14 cellular contexts compared by ENCODE assay signal in genomic region chr7:44287488-44288380, GRCh38. TPM values are rescaled to one million over a fixed set of nuclear protein-coding genes. Genes with fewer than 3 reads are reported as not detected.
A peak's percentile ranks its signal among the peaks of the same experiment; 100 is the strongest.
DNase-seq lines count a peak whose midpoint lies in the region; ATAC-seq and TF ChIP-seq lines count a peak whose summit lies in the region.
"Had no signal": no experiment of that assay in that cellular context is flagged by ENCODE, and none has a peak within 500 bp of the region (broad histone marks: within the 10 kb centered on the region; RNA-seq: fewer than 3 reads in every experiment).

No MANE protein-coding gene starts in this region.

- CTCF ChIA-PET in RWPE1 (lab: Yijun Ruan, JAX): no interaction called here

- TF ChIP-seq CTCF in CD14-positive monocyte (IDR thresholded peaks at IDR 0.05) (no peak), heart left ventricle (IDR thresholded peaks at IDR 0.05) (no peak), ovary (IDR thresholded peaks at IDR 0.05) (no peak), RWPE1 (conservative IDR thresholded peaks at IDR 0.05; ENCODE audit: low read depth) (no peak)

- H3K4me1 Mint-ChIP-seq in CD14-positive monocyte: peaks cover 2% of the 10 kb centered on the region
- H3K4me1 Mint-ChIP-seq: CD8-positive, alpha-beta memory T cell; T-helper 17 cell had no signal

- H3K36me3 ChIP-seq in MG63 (no peaks in the 10 kb centered on the region), heart left ventricle (no peaks in the 10 kb centered on the region), ovary (no peaks in the 10 kb centered on the region)

- H3K36me3 Mint-ChIP-seq in CD14-positive monocyte: no peaks in the 10 kb centered on the region
- H3K36me3 Mint-ChIP-seq: CD8-positive, alpha-beta memory T cell had no signal

- H3K4me3 ChIP-seq in MG63 (no peak overlapping the region), heart left ventricle (no peak overlapping the region), ovary (no peak overlapping the region)

- TF ChIP-seq POLR2A in heart left ventricle (IDR thresholded peaks at IDR 0.05) (no peak), ovary (IDR thresholded peaks at IDR 0.05) (no peak)

- peaks cover 4 to 8% (median 7%) of the 10 kb centered on the region in 3 donors for H3K27me3 Mint-ChIP-seq in CD14-positive monocyte (ENCODE audit: low read depth in 3 of 3)

- H3K27me3 ChIP-seq in MG63: no peaks in the 10 kb centered on the region
- H3K27me3 ChIP-seq in heart left ventricle: no peaks in the 10 kb centered on the region
- no peaks in the 10 kb centered on the region for H3K27me3 ChIP-seq in ovary

- H3K27ac ChIP-seq in heart left ventricle (peak overlapping the region in 4 of 12 donors; percentile 9 to 91 (median 52)), ovary (no peak overlapping the region), RWPE1 (no peak overlapping the region)

- H3K4me1 ChIP-seq in heart left ventricle: peaks cover 0 to 73% (median 48%) of the 10 kb centered on the region in 12 donors
- peaks cover 16% of the 10 kb centered on the region for H3K4me1 ChIP-seq in ovary (ENCODE audit: insufficient read depth)

- DNase-seq in CD14-positive monocyte (ENCODE audit: low spot score) (peak; percentile 35), MG63 (peak; percentile 23), heart left ventricle (peak in 3 of 5 donors; percentile 4 to 18 (median 9)), ovary (peak; percentile 5 to 23 (median 11)), RWPE1 (ENCODE audit: low spot score) (no peak)
- DNase-seq: dermis blood vessel endothelial cell; KBM-7; NCI-H1417; retina; stimulated activated naive CD4-positive, alpha-beta T cell treated with Interleukin-2 at 50 U/mL for 16 hours had no signal

- no peak overlapping the region for H3K27ac Mint-ChIP-seq in CD14-positive monocyte
- H3K27ac Mint-ChIP-seq: T-helper 17 cell had no signal

- no peak for ATAC-seq in heart left ventricle
- ATAC-seq in GM19328 (IDR thresholded peaks at IDR 0.05; ENCODE audit: unreplicated experiment): no peak
- no peak for ATAC-seq in GM18907 (IDR thresholded peaks at IDR 0.05; ENCODE audit: unreplicated experiment)
- ATAC-seq: T-helper 17 cell had no signal

- peaks cover 0 to 5% (median 0%) of the 10 kb centered on the region in 7 donors for H3K9me3 Mint-ChIP-seq in CD14-positive monocyte
- H3K9me3 Mint-ChIP-seq: CD8-positive, alpha-beta memory T cell had no signal

- H3K4me3 Mint-ChIP-seq in CD14-positive monocyte: no peak overlapping the region
- H3K4me3 Mint-ChIP-seq: CD8-positive, alpha-beta memory T cell; T-helper 17 cell had no signal

- WGBS in heart left ventricle, 4 donors: 79 to 83% (median 81%) methylated on average over 16 to 17 of the region's 17 CpGs
- 77 to 84% (median 79%) methylated on average over 17 of the region's 17 CpGs for WGBS in ovary, 3 donors

- H3K9me3 ChIP-seq in MG63 (no peaks in the 10 kb centered on the region), heart left ventricle (no peaks in the 10 kb centered on the region), ovary (no peaks in the 10 kb centered on the region)

- POLR2A ChIA-PET in RWPE1 (lab: Yijun Ruan, JAX; ENCODE audit: low non-redundant PET): no interaction called here

- intact Hi-C loops in CD14-positive monocyte (cut with micrococcal nuclease) (no loop called here), heart left ventricle (cut with DNase I) (loop anchor here in 1 of 10 donors (5.0 kb wide), 1 partner anchor 45 kb away; no protein-coding TSS in a partner anchor), ovary (cut with DNase I) (no loop called here)

- no peak for TF ChIP-seq EP300 in ovary (IDR thresholded peaks at IDR 0.05)

RNA-seq across cellular contexts. Expression of gene CAMK2B, which starts 37.7 kb away (rescaled TPM):
- polyA plus RNA-seq in CD14-positive monocyte (not detected), heart left ventricle (100 to 1,000 TPM in 1 of 2 donors, 10 to 100 TPM in 1; 35.7 to 103 TPM), ovary (under 1 TPM; 0.22 to 0.48 TPM)
- total RNA-seq in MG63 (2014; rRNA removed; shearing (Covaris generic); ENCODE audit: low replicate concordance): 0.54 and 2.0 TPM in 2 replicates
- total RNA-seq in heart left ventricle (100 to 1,000 TPM in 5 of 9 donors, 10 to 100 TPM in 4; 77.5 to 141 (median 104) TPM), ovary (1 to 10 TPM in 1 of 7 donors, under 1 TPM in 4, not detected in 2; 0.24 to 1.4 (median 0.45) TPM)
- polyA plus RNA-seq: CD8-positive, alpha-beta memory T cell had no signal

Comparison
In these comparisons a context has a peak if more than half of its experiments do, and no peak if none do; other contexts are left out.
1. RNA of gene CAMK2B, which starts 37.7 kb away (total RNA-seq): 77.5 to 141 TPM in heart left ventricle; 0.54 to 2.0 TPM in MG63 and 0.24 to 1.4 TPM in ovary; every median in the first group is over 10 times any median in the second.